23 cellular contexts compared by ENCODE assay signal in genomic region chr9:2284770-2285169, GRCh38.
"Had no signal": no experiment of that assay in that cellular context is flagged by ENCODE, and none has a peak within 500 bp of the region (broad histone marks: within the 10 kb centered on the region; RNA-seq: fewer than 3 reads in every experiment).

No MANE protein-coding gene starts in this region.

- H3K9me3 Mint-ChIP-seq: activated CD4-positive, alpha-beta memory T cell treated with anti-CD3 and anti-CD28 coated beads for 36 hours; activated CD4-positive, alpha-beta T cell treated with anti-CD3 and anti-CD28 coated beads, Interleukin-2, amount 10 ng/mL, durations not matched to agents 7 days and 5 days; activated naive CD4-positive, alpha-beta T cell treated with anti-CD3 and anti-CD28 coated beads, Interleukin-2, amount 50 U/mL, for 72 hours; activated naive CD8-positive, alpha-beta T cell treated with anti-CD3 and anti-CD28 coated beads, Interleukin-2, amount 50 U/mL, for 24 hours; activated T-cell treated with anti-CD3 and anti-CD28 coated beads, Interleukin-2, amount 50 U/mL, for 4 hours; T-cell had no signal

- DNase-seq: activated CD4-positive, alpha-beta memory T cell treated with anti-CD3 and anti-CD28 coated beads for 36 hours; activated CD4-positive, alpha-beta T cell treated with anti-CD3 and anti-CD28 coated beads, Interleukin-2, amount 10 ng/mL, durations not matched to agents 7 days and 5 days; activated CD4-positive, CD25-positive, alpha-beta regulatory T cell; activated CD8-positive, alpha-beta memory T cell treated with anti-CD3 and anti-CD28 coated beads for 24 hours; activated effector memory CD4-positive, alpha-beta T cell treated with anti-CD3 and anti-CD28 coated beads, Interleukin-2, amount 50 U/mL, for 16 hours; activated naive CD4-positive, alpha-beta T cell treated with Interleukin-2 at 50 U/mL for 16 hours; activated naive CD8-positive, alpha-beta T cell treated with anti-CD3 and anti-CD28 coated beads, Interleukin-2, amount 50 U/mL, for 24 hours; activated T-cell treated with anti-CD3 and anti-CD28 coated beads, Interleukin-2, amount 50 U/mL, for 4 hours; amniotic stem cell; body of pancreas; central memory CD4-positive, alpha-beta T cell; NCI-H187; NK-92 treated with Interleukin-12 subunit alpha and Interleukin-12 subunit beta, amount 100 ng/mL, for 24 hours; OCI-M1; RPMI8226; T-cell; T-helper 2 cell; T1000 had no signal

- H3K9me3 ChIP-seq: ascending aorta, body of pancreas had no signal

- H3K27ac Mint-ChIP-seq: activated CD4-positive, alpha-beta memory T cell treated with anti-CD3 and anti-CD28 coated beads for 36 hours; activated CD4-positive, alpha-beta T cell treated with anti-CD3 and anti-CD28 coated beads, Interleukin-2, amount 10 ng/mL, durations not matched to agents 7 days and 5 days; activated naive CD4-positive, alpha-beta T cell treated with anti-CD3 and anti-CD28 coated beads, Interleukin-2, amount 50 U/mL, for 72 hours; activated naive CD8-positive, alpha-beta T cell treated with anti-CD3 and anti-CD28 coated beads, Interleukin-2, amount 50 U/mL, for 24 hours; T-cell had no signal

- H3K36me3 Mint-ChIP-seq: activated CD4-positive, alpha-beta memory T cell treated with anti-CD3 and anti-CD28 coated beads for 36 hours; activated naive CD4-positive, alpha-beta T cell treated with anti-CD3 and anti-CD28 coated beads, Interleukin-2, amount 50 U/mL, for 72 hours; T-cell had no signal

- H3K27me3 ChIP-seq: ascending aorta, body of pancreas had no signal

- H3K27ac ChIP-seq: ascending aorta, body of pancreas, SK-N-MC had no signal

- H3K4me1 Mint-ChIP-seq: activated CD4-positive, alpha-beta T cell treated with anti-CD3 and anti-CD28 coated beads, Interleukin-2, amount 10 ng/mL, durations not matched to agents 7 days and 5 days; activated naive CD8-positive, alpha-beta T cell treated with anti-CD3 and anti-CD28 coated beads, Interleukin-2, amount 50 U/mL, for 24 hours; T-cell had no signal

- H3K4me3 Mint-ChIP-seq: activated CD4-positive, alpha-beta memory T cell treated with anti-CD3 and anti-CD28 coated beads for 36 hours; activated CD4-positive, alpha-beta T cell treated with anti-CD3 and anti-CD28 coated beads, Interleukin-2, amount 10 ng/mL, durations not matched to agents 7 days and 5 days; activated naive CD8-positive, alpha-beta T cell treated with anti-CD3 and anti-CD28 coated beads, Interleukin-2, amount 50 U/mL, for 24 hours; activated T-cell treated with anti-CD3 and anti-CD28 coated beads, Interleukin-2, amount 50 U/mL, for 4 hours; T-cell had no signal

- ATAC-seq: activated naive CD4-positive, alpha-beta T cell treated with anti-CD3 and anti-CD28 coated beads, Interleukin-2, amount 50 U/mL, for 72 hours; activated naive CD8-positive, alpha-beta T cell treated with anti-CD3 and anti-CD28 coated beads, Interleukin-2, amount 50 U/mL, for 24 hours; activated T-cell treated with anti-CD3 and anti-CD28 coated beads, Interleukin-2, amount 50 U/mL, for 4 hours; body of pancreas; Panc1; Right ventricle myocardium inferior; T-cell had no signal

- H3K4me1 ChIP-seq: ascending aorta had no signal

- H3K36me3 ChIP-seq: ascending aorta had no signal

- H3K4me3 ChIP-seq: ascending aorta, body of pancreas, SK-N-MC had no signal
